ENCODE assay signal across 9 cellular contexts in the genomic region with DNA sequence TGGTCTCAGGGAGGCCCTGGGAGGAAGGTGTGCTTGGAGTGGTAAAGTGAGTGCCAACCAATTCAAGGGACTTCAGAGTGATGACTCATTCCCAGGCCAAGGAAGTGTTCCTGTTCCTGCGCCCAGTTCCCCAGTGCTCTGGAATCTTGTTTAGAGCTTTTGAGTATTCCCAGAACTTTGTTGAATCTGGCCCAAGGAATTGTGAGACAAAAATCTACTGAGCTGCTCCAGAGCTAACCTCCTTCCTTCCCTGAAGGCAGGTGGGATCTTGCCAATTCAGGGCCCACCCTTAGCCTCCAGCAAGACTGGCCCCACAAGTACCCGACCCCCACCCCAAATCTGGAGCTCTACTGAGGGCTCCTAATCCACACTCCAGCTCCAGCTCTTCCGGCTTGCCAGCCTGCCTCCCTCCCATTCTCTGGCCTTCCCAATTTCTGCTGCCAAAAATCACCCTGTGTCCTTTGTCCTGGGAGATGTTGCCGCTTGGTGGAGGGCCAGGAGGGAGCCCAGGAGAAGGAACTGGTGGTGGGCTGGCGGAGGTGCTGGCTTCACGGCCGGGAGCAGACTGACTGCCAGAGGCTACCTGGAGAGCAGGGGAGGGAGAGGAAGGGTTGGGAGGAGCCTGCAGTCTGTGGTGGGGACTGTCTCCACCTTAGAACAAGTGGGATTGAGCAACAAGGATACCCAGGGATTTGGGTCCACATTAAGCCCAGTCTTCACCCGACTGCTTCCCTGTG. TPM values are rescaled to one million over a fixed set of nuclear protein-coding genes. Genes with fewer than 3 reads are reported as not detected.
DNase-seq lines count a peak whose midpoint lies in the region; ATAC-seq and TF ChIP-seq lines count a peak whose summit lies in the region.
"Had no signal": no experiment of that assay in that cellular context is flagged by ENCODE, and none has a peak within 500 bp of the region (broad histone marks: within the 10 kb centered on the region; RNA-seq: fewer than 3 reads in every experiment).

No MANE protein-coding gene starts in this region.

- no peak for ATAC-seq in HG02763 (IDR thresholded peaks at IDR 0.05; ENCODE audit: unreplicated experiment)

- no peak for TF ChIP-seq CTCF in brain microvascular endothelial cell (IDR thresholded peaks at IDR 0.05; ENCODE audit: low read depth, low read length, missing control alignments)

- peaks cover 4% of the 10 kb centered on the region; the same call in 1 of the 2 replicates for H3K4me1 ChIP-seq in iPS DF 6.9 (ENCODE audit: control insufficient read depth, insufficient read depth, low read length)

- no peaks in the 10 kb centered on the region for H3K36me3 ChIP-seq in brain microvascular endothelial cell (replicated peaks)
- H3K36me3 ChIP-seq in iPS DF 6.9 (ENCODE audit: control insufficient read depth, insufficient read depth, low read length) = peaks cover 7% of the 10 kb centered on the region; the same call in 1 of the 2 replicates

- no CpG with 5 or more reads among the region's 8 CpGs for WGBS in iPS DF 6.9 (ENCODE audit: insufficient coverage, insufficient read length)

- peak; percentile 87 for DNase-seq in COLO829 (ENCODE audit: low spot score)
- peak; percentile 97 for DNase-seq in M059J (ENCODE audit: low read depth)
- DNase-seq in brain microvascular endothelial cell = no peak
- no peak for DNase-seq in iPS DF 6.9 (ENCODE audit: low read depth, low spot score)
- DNase-seq in retina = peak; percentile 75
- no peak for DNase-seq in COR-L47 (lab: John Stamatoyannopoulos, UW)
- DNase-seq in effector CD4-positive, alpha-beta T cell = no peak

- in situ Hi-C loops in brain microvascular endothelial cell (cut with HindIII; ENCODE audit: low pct_ligation_motif_present, low sequenced_read_pairs) = no loop called here

- no peaks in the 10 kb centered on the region for H3K27me3 ChIP-seq in brain microvascular endothelial cell (replicated peaks)
- no peaks in the 10 kb centered on the region for H3K27me3 ChIP-seq in iPS DF 6.9 (ENCODE audit: control insufficient read depth, insufficient read depth, low read length)

- H3K27ac ChIP-seq in brain microvascular endothelial cell (peak overlapping the region; percentile 63), iPS DF 6.9 (ENCODE audit: low read length) (peak overlapping the region; percentile 25)

- H3K9me3 ChIP-seq in iPS DF 6.9 (ENCODE audit: control insufficient read depth, insufficient read depth, low read length) = no peaks in the 10 kb centered on the region

- H3K4me3 ChIP-seq in brain microvascular endothelial cell (ENCODE audit: low read depth, low read length) = peak overlapping the region; percentile 41
- peak overlapping the region; percentile 21; the same call in 1 of the 2 replicates for H3K4me3 ChIP-seq in iPS DF 6.9 (ENCODE audit: low read length)

RNA-seq across cellular contexts. Expression of gene ATN1, which starts 2.0 kb away (rescaled TPM):
- total RNA-seq in M059J (2014; rRNA removed; shearing (Covaris generic)) = 3.9 and 25.0 TPM in 2 replicates

RNA-seq across cellular contexts. Expression of gene ENO2, which starts 11.3 kb away (rescaled TPM):
- 29.1 and 30.0 TPM in 2 replicates for total RNA-seq in M059J (2014; rRNA removed; shearing (Covaris generic))

RNA-seq across cellular contexts. Expression of gene RNU7-1, which starts 17.9 kb away (rescaled TPM):
- not detected in 2 replicates for total RNA-seq in M059J (2014; rRNA removed; shearing (Covaris generic))
- total RNA-seq: subcutaneous adipose tissue had no signal

RNA-seq across cellular contexts. Expression of gene C12orf57, which starts 18.1 kb away (rescaled TPM):
- total RNA-seq in M059J (2014; rRNA removed; shearing (Covaris generic)) = 192 and 242 TPM in 2 replicates

RNA-seq across cellular contexts. Expression of gene LRRC23, which starts 21.1 kb away (rescaled TPM):
- total RNA-seq in M059J (2014; rRNA removed; shearing (Covaris generic)) = 3.6 and 11.0 TPM in 2 replicates

Comparison
In these comparisons a context has a peak if more than half of its experiments do, and no peak if none do; other contexts are left out.
1. DNase-seq: peak in COLO829 (single experiment), M059J (single experiment) and retina (single experiment); none in brain microvascular endothelial cell (single experiment), iPS DF 6.9 (single experiment), COR-L47 (single experiment) and effector CD4-positive, alpha-beta T cell (single experiment).